2 cellular contexts compared by ENCODE assay signal in the genomic region with DNA sequence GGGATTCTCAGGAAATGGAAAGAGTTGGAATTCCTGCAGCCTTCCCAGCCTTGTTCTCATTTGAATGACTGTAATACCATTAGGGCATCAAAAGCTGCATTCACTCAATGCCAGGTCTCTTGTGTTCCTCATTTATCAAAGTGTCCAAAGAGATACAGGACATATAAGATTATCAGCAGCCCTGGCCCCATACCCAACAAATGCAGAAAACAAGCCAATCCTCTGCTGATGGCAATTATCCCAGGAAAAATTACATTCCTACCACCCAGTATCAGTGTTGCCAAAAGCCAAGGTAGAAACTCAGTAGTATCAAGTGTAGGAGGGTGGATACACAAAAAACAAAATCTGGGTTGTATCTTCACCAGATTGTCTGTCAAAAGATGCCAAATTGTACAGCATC.
A peak's percentile ranks its signal among the peaks of the same experiment; 100 is the strongest.
TF ChIP-seq lines count a peak whose summit lies in the region.

No MANE protein-coding gene starts in this region.

TF ChIP-seq in SK-N-SH, 30 proteins besides CTCF, POLR2A, EP300 and RAD21:
- no peak for TF ChIP-seq MXI1 (IDR thresholded peaks at IDR 0.05; ENCODE audit: low read depth, low read length)
- TF ChIP-seq, protein P1, sequence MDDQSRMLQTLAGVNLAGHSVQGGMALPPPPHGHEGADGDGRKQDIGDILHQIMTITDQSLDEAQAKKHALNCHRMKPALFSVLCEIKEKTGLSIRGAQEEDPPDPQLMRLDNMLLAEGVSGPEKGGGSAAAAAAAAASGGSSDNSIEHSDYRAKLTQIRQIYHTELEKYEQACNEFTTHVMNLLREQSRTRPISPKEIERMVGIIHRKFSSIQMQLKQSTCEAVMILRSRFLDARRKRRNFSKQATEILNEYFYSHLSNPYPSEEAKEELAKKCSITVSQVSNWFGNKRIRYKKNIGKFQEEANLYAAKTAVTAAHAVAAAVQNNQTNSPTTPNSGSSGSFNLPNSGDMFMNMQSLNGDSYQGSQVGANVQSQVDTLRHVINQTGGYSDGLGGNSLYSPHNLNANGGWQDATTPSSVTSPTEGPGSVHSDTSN (IDR thresholded peaks at IDR 0.05): peak; percentile 34; the same call in 1 of the 2 replicates

TF ChIP-seq in K562, 482 proteins besides CTCF, POLR2A, EP300 and RAD21:
- TF ChIP-seq, protein P2, sequence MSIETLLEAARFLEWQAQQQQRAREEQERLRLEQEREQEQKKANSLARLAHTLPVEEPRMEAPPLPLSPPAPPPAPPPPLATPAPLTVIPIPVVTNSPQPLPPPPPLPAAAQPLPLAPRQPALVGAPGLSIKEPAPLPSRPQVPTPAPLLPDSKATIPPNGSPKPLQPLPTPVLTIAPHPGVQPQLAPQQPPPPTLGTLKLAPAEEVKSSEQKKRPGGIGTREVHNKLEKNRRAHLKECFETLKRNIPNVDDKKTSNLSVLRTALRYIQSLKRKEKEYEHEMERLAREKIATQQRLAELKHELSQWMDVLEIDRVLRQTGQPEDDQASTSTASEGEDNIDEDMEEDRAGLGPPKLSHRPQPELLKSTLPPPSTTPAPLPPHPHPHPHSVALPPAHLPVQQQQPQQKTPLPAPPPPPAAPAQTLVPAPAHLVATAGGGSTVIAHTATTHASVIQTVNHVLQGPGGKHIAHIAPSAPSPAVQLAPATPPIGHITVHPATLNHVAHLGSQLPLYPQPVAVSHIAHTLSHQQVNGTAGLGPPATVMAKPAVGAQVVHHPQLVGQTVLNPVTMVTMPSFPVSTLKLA (conservative IDR thresholded peaks at IDR 0.05): no peak
- TF ChIP-seq SMARCC2 (IDR thresholded peaks at IDR 0.05; ENCODE audit: low read depth) (no peak), NFXL1 (CRISPR knock-in tag; IDR thresholded peaks at IDR 0.05) (no peak), CREB1 (IDR thresholded peaks at IDR 0.05) (no peak), CREB1 (CRISPR knock-in tag; IDR thresholded peaks at IDR 0.05) (no peak), RBM39 (optimal IDR thresholded peaks at IDR 0.05; ENCODE audit: low read depth, low read length) (no peak), CBFA2T2 (conservative IDR thresholded peaks at IDR 0.05) (no peak), BDP1 (IDR thresholded peaks at IDR 0.05; ENCODE audit: insufficient read depth, insufficient read length) (no peak), KLF16 (IDR thresholded peaks at IDR 0.05) (no peak), RFX5 (IDR thresholded peaks at IDR 0.05; ENCODE audit: low read depth, low read length) (no peak), MYNN (IDR thresholded peaks at IDR 0.05) (no peak), MYNN (CRISPR knock-in tag; IDR thresholded peaks at IDR 0.05) (no peak), ZNF778 (CRISPR knock-in tag; IDR thresholded peaks at IDR 0.05) (no peak), HDAC1 (IDR thresholded peaks at IDR 0.05) (no peak), HDGF (IDR thresholded peaks at IDR 0.05) (no peak)
- TF ChIP-seq, protein P3, sequence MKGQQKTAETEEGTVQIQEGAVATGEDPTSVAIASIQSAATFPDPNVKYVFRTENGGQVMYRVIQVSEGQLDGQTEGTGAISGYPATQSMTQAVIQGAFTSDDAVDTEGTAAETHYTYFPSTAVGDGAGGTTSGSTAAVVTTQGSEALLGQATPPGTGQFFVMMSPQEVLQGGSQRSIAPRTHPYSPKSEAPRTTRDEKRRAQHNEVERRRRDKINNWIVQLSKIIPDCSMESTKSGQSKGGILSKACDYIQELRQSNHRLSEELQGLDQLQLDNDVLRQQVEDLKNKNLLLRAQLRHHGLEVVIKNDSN (CRISPR knock-in tag; IDR thresholded peaks at IDR 0.05): no peak
